8 cellular contexts compared by ENCODE assay signal in the genomic region with DNA sequence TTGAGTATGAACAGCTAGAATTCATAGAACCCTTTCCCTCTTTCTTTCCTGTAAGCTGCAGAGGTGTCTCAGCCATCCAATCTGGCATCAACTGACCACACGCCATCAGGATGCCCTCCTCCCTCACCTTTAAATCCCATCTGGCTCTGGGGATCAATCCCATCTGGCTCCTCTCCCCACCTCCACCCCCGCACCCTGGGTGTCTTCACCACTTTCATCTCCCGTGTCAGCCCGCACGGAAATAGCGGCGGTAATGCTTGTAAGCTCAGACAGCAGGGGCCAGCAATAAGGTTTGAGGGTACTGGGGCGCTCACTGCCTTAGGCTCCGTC. TPM values are rescaled to one million over a fixed set of nuclear protein-coding genes. Genes with fewer than 3 reads are reported as not detected.
DNase-seq lines count a peak whose midpoint lies in the region; ATAC-seq, FAIRE-seq and TF ChIP-seq lines count a peak whose summit lies in the region.

No MANE protein-coding gene starts in this region.

- H3K79me1 ChIP-seq in mesendoderm (ENCODE audit: low read length), result peaks cover 2% of the 10 kb centered on the region

- H2AFZ ChIP-seq in KMS-11 (ENCODE audit: low read depth) (peak overlapping the region; percentile 64), GM12878 (ENCODE audit: control insufficient read depth, low read depth, low read length) (peak overlapping the region; percentile 59)

- H3K27ac ChIP-seq in BLaER1 treated with 17β-estradiol and CSF1 and Interleukin-3, amounts not matched to agents 10 nM and 100 nM, result peak overlapping the region in 9 of 11 experiments; percentile 69 to 88 (median 80); a peak in 18 of 22 replicates
- H3K27ac ChIP-seq in KMS-11 (peak overlapping the region; percentile 56; the same call in 1 of the 2 replicates), GM12878 (ENCODE audit: control insufficient read depth, insufficient read depth) (peak overlapping the region; percentile 77), mesendoderm (ENCODE audit: low read depth, low read length) (no peak overlapping the region)

- H3K9me3 ChIP-seq in BLaER1 treated with 17β-estradiol and CSF1 and Interleukin-3, amounts not matched to agents 10 nM and 100 nM (replicated peaks in 1 of 11), result no peaks in the 10 kb centered on the region
- H3K9me3 ChIP-seq in GM12878 (replicated peaks; ENCODE audit: control insufficient read depth, insufficient read depth, low read length), result no peaks in the 10 kb centered on the region

- intact Hi-C loops in GM12878 (cut with micrococcal nuclease; ENCODE audit: unreplicated experiment), result loop anchor here (2.0 kb wide), 2 partner anchors 24 to 76 kb away; a partner anchor contains a TSS

- peaks cover 0 to 35% (median 0%) of the 10 kb centered on the region in 11 experiments; a peak in 3 of 22 replicates for H4K20me1 ChIP-seq in BLaER1 treated with 17β-estradiol and CSF1 and Interleukin-3, amounts not matched to agents 10 nM and 100 nM
- H4K20me1 ChIP-seq in KMS-11 (ENCODE audit: insufficient read depth) (no peaks in the 10 kb centered on the region), GM12878 (ENCODE audit: control insufficient read depth, insufficient read depth) (0 out of 2 replicates have a peak, but pooled peaks cover 4% of the 10 kb centered on the region)

- in situ Hi-C loops in GM12878 (cut with MboI), result no loop called here

- H3K4me1 ChIP-seq in BLaER1 treated with 17β-estradiol and CSF1 and Interleukin-3, amounts not matched to agents 10 nM and 100 nM, result peaks cover 69 to 84% (median 81%) of the 10 kb centered on the region in 10 experiments
- H3K4me1 ChIP-seq in KMS-11 (ENCODE audit: low read depth, poor library complexity, severe bottlenecking) (peaks cover 22% of the 10 kb centered on the region), GM12878 (ENCODE audit: control insufficient read depth, insufficient read depth, low read length) (peaks cover 33% of the 10 kb centered on the region), mesendoderm (ENCODE audit: control insufficient read depth, low read depth, low read length) (peaks cover 5% of the 10 kb centered on the region)

- no peak for TF ChIP-seq RAD21 in GM12878 (IDR thresholded peaks at IDR 0.05; ENCODE audit: insufficient read depth, low read depth, low read length)

- H4K5ac ChIP-seq in mesendoderm (ENCODE audit: low read length), result no peak overlapping the region

- H3K79me2 ChIP-seq in KMS-11 (ENCODE audit: insufficient read depth, low read depth), result peaks cover 6% of the 10 kb centered on the region; the same call in 1 of the 2 replicates
- H3K79me2 ChIP-seq in GM12878 (ENCODE audit: control insufficient read depth, insufficient read depth, low read length), result peaks cover 45% of the 10 kb centered on the region
- peaks cover 2% of the 10 kb centered on the region for H3K79me2 ChIP-seq in mesendoderm (ENCODE audit: control insufficient read depth, insufficient read depth, low read length)

- SMC1A ChIA-PET in GM12878 (lab: Charles Lee; ENCODE audit: uncharacterized antibody, unreplicated experiment), result interaction anchor here (0.6 to 8.6 kb wide), 10 partner anchors 11 to 399 kb away, joined by 3 to 98 read pairs (median 6); a partner anchor contains a TSS

- no peak overlapping the region for H2BK5ac ChIP-seq in mesendoderm (ENCODE audit: low read length)

- POLR2A ChIA-PET in GM12878 (lab: Charles Lee), result interaction anchor here (0.5 to 9.0 kb wide), 23 partner anchors 10 to 1884 kb away, joined by 3 to 160 read pairs (median 4); a partner anchor contains a TSS

- peak overlapping the region; percentile 87 for H3K56ac ChIP-seq in mesendoderm (ENCODE audit: low read length)

- no peak overlapping the region for H3K18ac ChIP-seq in mesendoderm (ENCODE audit: low read length)

- BruUV-seq in GM12878 (replicated peaks; lab: Mats Ljungman, UMichigan), result no TSS peak

- TF ChIP-seq CTCF in KMS-11 (conservative IDR thresholded peaks at IDR 0.05; ENCODE audit: low read depth, low read length) (no peak), GM12878 (IDR thresholded peaks at IDR 0.05 in 2 of 3, conservative IDR thresholded peaks at IDR 0.05 in 1 of 3; ENCODE audit: control insufficient read depth in 2 of 3, extremely low read depth in 1 of 3, insufficient read depth in 1 of 3, low read depth in 3 of 3, low read length in 3 of 3) (no peak)

- no peak overlapping the region for H3K4ac ChIP-seq in mesendoderm (ENCODE audit: low read depth, low read length)

- 1% methylated on average over 9 of the region's 9 CpGs for WGBS in GM12878 (ENCODE audit: insufficient coverage, insufficient replicate concordance, low lambda C conversion rate, missing lambda C conversion rate)
- no CpG with 5 or more reads among the region's 9 CpGs for WGBS in mesendoderm (ENCODE audit: extremely low coverage, insufficient coverage, low lambda C conversion rate)

- H2AK5ac ChIP-seq in mesendoderm (ENCODE audit: low read length), result no peak overlapping the region

- H2BK120ac ChIP-seq in mesendoderm (ENCODE audit: low read depth, low read length), result no peak overlapping the region

- H4K8ac ChIP-seq in mesendoderm (ENCODE audit: low read depth, low read length), result no peak overlapping the region

- peaks cover 0 to 26% (median 9%) of the 10 kb centered on the region in 11 experiments; a peak in 9 of 22 replicates for H3K36me3 ChIP-seq in BLaER1 treated with 17β-estradiol and CSF1 and Interleukin-3, amounts not matched to agents 10 nM and 100 nM
- no peaks in the 10 kb centered on the region for H3K36me3 ChIP-seq in KMS-11 (ENCODE audit: insufficient read depth)
- H3K36me3 ChIP-seq in GM12878 (ENCODE audit: control insufficient read depth in 2 of 2, insufficient read depth in 2 of 2, low read length in 1 of 2), result peaks cover 12 to 17% of the 10 kb centered on the region in 2 experiments
- no peaks in the 10 kb centered on the region for H3K36me3 ChIP-seq in mesendoderm (ENCODE audit: control insufficient read depth, insufficient read depth, low read length)

- TF ChIP-seq EP300 in GM12878 (IDR thresholded peaks at IDR 0.05; ENCODE audit: borderline replicate concordance in 1 of 2, control insufficient read depth in 1 of 2, low read depth in 2 of 2, low read length in 2 of 2), result no peak

- H3K4me3 ChIP-seq in BLaER1 treated with 17β-estradiol and CSF1 and Interleukin-3, amounts not matched to agents 10 nM and 100 nM, result peak overlapping the region; percentile 59 to 78 (median 66)
- peak overlapping the region; percentile 80 for H3K4me3 ChIP-seq in KMS-11 (IDR thresholded peaks at IDR 0.05; ENCODE audit: insufficient read depth, low read depth, low read length)
- peak overlapping the region; percentile 86 for H3K4me3 ChIP-seq in GM12878
- peak overlapping the region; percentile 1 for H3K4me3 ChIP-seq in mesendoderm (ENCODE audit: low read length)

- FAIRE-seq in GM12878 (lab: Jason Lieb, UNC), result no peak

- DNase-seq in GM12878 (ENCODE audit: low read depth, low spot score) (no peak), mesendoderm (no peak), NCI-H187 (lab: John Stamatoyannopoulos, UW) (no peak), germinal center (ENCODE audit: low spot score) (no peak), dermis blood vessel endothelial cell (no peak)

- TF ChIP-seq POLR2A in GM12878 (IDR thresholded peaks at IDR 0.05; ENCODE audit: low read depth, low read length), result no peak

- RAD21 ChIA-PET in GM12878 (lab: Charles Lee; ENCODE audit: unreplicated experiment), result interaction anchor here (1.1 to 5.1 kb wide), 5 partner anchors 9 to 82 kb away, joined by 3 to 53 read pairs (median 6); a partner anchor contains a TSS

- no peak overlapping the region for H3K23ac ChIP-seq in mesendoderm (ENCODE audit: low read length)

- H3K4me2 ChIP-seq in BLaER1 treated with 17β-estradiol and CSF1 and Interleukin-3, amounts not matched to agents 10 nM and 100 nM, result peak overlapping the region; percentile 91 to 100 (median 99)
- H3K4me2 ChIP-seq in KMS-11 (peak overlapping the region; percentile 85), GM12878 (ENCODE audit: control insufficient read depth, insufficient read depth) (peak overlapping the region; percentile 92), mesendoderm (ENCODE audit: low read length) (peak overlapping the region; percentile 67)

- H3K9ac ChIP-seq in BLaER1 treated with 17β-estradiol and CSF1 and Interleukin-3, amounts not matched to agents 10 nM and 100 nM, result peak overlapping the region; percentile 66 to 81 (median 78)
- peak overlapping the region; percentile 77; the same call in 1 of the 2 replicates for H3K9ac ChIP-seq in KMS-11
- H3K9ac ChIP-seq in GM12878 (ENCODE audit: control insufficient read depth, insufficient read depth, low read length), result peak overlapping the region; percentile 86
- peak overlapping the region; percentile 75 for H3K9ac ChIP-seq in mesendoderm (ENCODE audit: low read length)

- H3K27me3 ChIP-seq in BLaER1 treated with 17β-estradiol and CSF1 and Interleukin-3, amounts not matched to agents 10 nM and 100 nM, result peaks cover 0 to 20% (median 14%) of the 10 kb centered on the region in 11 experiments; a peak in 10 of 22 replicates
- peaks cover 22% of the 10 kb centered on the region; the same call in 1 of the 2 replicates for H3K27me3 ChIP-seq in KMS-11 (ENCODE audit: insufficient read depth, low read depth)
- H3K27me3 ChIP-seq in GM12878 (replicated peaks in 1 of 2; ENCODE audit: control insufficient read depth in 2 of 2, insufficient read depth in 2 of 2, low read length in 1 of 2), result no peaks in the 10 kb centered on the region
- peaks cover 16% of the 10 kb centered on the region for H3K27me3 ChIP-seq in mesendoderm (ENCODE audit: insufficient read depth, low read length, poor library complexity)

- no peak overlapping the region for H2BK15ac ChIP-seq in mesendoderm (replicated peaks; ENCODE audit: low read depth)

- ATAC-seq in GM12878, result no peak; the same call in 2 of the 3 replicates
- no peak for ATAC-seq in HG02981 (IDR thresholded peaks at IDR 0.05; ENCODE audit: unreplicated experiment)

- CTCF ChIA-PET in GM12878 (lab: Yijun Ruan, JAX), result interaction anchor here (0.6 to 6.1 kb wide), 8 partner anchors 9 to 983 kb away, joined by 3 to 65 read pairs (median 4); a partner anchor contains a TSS

RNA-seq across cellular contexts. Expression of a gene that starts 0.5 kb away (rescaled TPM):
- not detected in 2 replicates for total RNA-seq in GM12878 (2013; cell fraction: nucleolus; rRNA removed)
- not detected in 2 replicates for total RNA-seq in GM12878 (2014; rRNA removed)
- total RNA-seq in GM12878 (2014; rRNA removed; fragmentation: Illumina TruSeq; extraction: Trizol), result not detected in 2 replicates
- total RNA-seq in GM12878 (2021), result not detected in 2 replicates
- polyA plus RNA-seq in GM12878 (2011; ENCODE audit: low read depth), result not detected
- polyA plus RNA-seq in GM12878 (2011; rRNA removed), result 0.07 TPM in 1 of 2 replicates, not detected in the other
- 0.07 TPM in 1 of 2 replicates, not detected in the other for polyA plus RNA-seq in GM12878 (2011; cell fraction: cytosol; rRNA removed)
- not detected in 2 replicates for polyA plus RNA-seq in GM12878 (2011; cell fraction: nucleus; rRNA removed)
- polyA plus RNA-seq in GM12878 (2012), result 0.20 TPM in 1 of 2 replicates, not detected in the other
- not detected in 2 replicates for polyA plus RNA-seq in GM12878 (2014; fragmentation: Illumina TruSeq; extraction: Trizol)
- not detected for polyA plus RNA-seq in GM12878 (2014; fragmentation: Nextera tagmentation; extraction: Ambion mirVana)
- not detected in 2 replicates for polyA plus RNA-seq in GM12878 (2014; rRNA removed)
- not detected for polyA plus RNA-seq in GM12878 (2016; fragmentation: Nextera tagmentation; extraction: Ambion mirVana)
- 0.26 TPM in 1 of 2 replicates, not detected in the other for polyA minus RNA-seq in GM12878 (2011; rRNA and poly(A)+ RNA removed)
- polyA minus RNA-seq in GM12878 (2011; cell fraction: cytosol; rRNA and poly(A)+ RNA removed), result not detected in 2 replicates
- not detected in 2 replicates for polyA minus RNA-seq in GM12878 (2011; cell fraction: nucleus; rRNA and poly(A)+ RNA removed)
- polyA plus RNA-seq in mesendoderm (2013, experiment 1 of 2), result 0.06 TPM
- polyA plus RNA-seq in mesendoderm (2013, experiment 2 of 2), result 0.03 TPM
- 0.09 TPM in 1 of 2 replicates, not detected in the other for total RNA-seq in dermis blood vessel endothelial cell

RNA-seq across cellular contexts. Expression of a gene that starts 1.2 kb away (rescaled TPM):
- 33.4 and 45.6 TPM in 2 replicates for total RNA-seq in GM12878 (2013; cell fraction: nucleolus; rRNA removed)
- total RNA-seq in GM12878 (2014; rRNA removed) (126 and 130 TPM in 2 replicates), GM12878 (2014; rRNA removed; fragmentation: Illumina TruSeq; extraction: Trizol) (81.9 and 89.4 TPM in 2 replicates), GM12878 (2021) (117 and 142 TPM in 2 replicates), dermis blood vessel endothelial cell (19.9 and 23.0 TPM in 2 replicates)
- polyA plus RNA-seq in GM12878 (2011; ENCODE audit: low read depth), result 64.8 TPM
- polyA plus RNA-seq in GM12878 (2011; rRNA removed) (85.4 and 270 TPM in 2 replicates), GM12878 (2014; fragmentation: Illumina TruSeq; extraction: Trizol) (308 and 325 TPM in 2 replicates), GM12878 (2014; fragmentation: Nextera tagmentation; extraction: Ambion mirVana) (10 to 100 TPM; 58.2 to 88.6 TPM), GM12878 (2014; rRNA removed) (118 and 122 TPM in 2 replicates), GM12878 (2016; fragmentation: Nextera tagmentation; extraction: Ambion mirVana) (100 to 1,000 TPM; 229 to 254 TPM)
- polyA plus RNA-seq in GM12878 (2011; cell fraction: cytosol; rRNA removed), result 383 and 456 TPM in 2 replicates
- 369 and 394 TPM in 2 replicates for polyA plus RNA-seq in GM12878 (2011; cell fraction: nucleus; rRNA removed)
- 102 and 109 TPM in 2 replicates for polyA plus RNA-seq in GM12878 (2012)
- 81.9 and 101 TPM in 2 replicates for polyA minus RNA-seq in GM12878 (2011; rRNA and poly(A)+ RNA removed)
- polyA minus RNA-seq in GM12878 (2011; cell fraction: cytosol; rRNA and poly(A)+ RNA removed), result 32.6 and 48.3 TPM in 2 replicates
- 54.6 and 92.9 TPM in 2 replicates for polyA minus RNA-seq in GM12878 (2011; cell fraction: nucleus; rRNA and poly(A)+ RNA removed)
- 126 TPM for polyA plus RNA-seq in mesendoderm (2013, experiment 1 of 2)
- 132 TPM for polyA plus RNA-seq in mesendoderm (2013, experiment 2 of 2)

RNA-seq across cellular contexts. Expression of a gene that starts 7.3 kb away (rescaled TPM):
- 30.5 and 39.4 TPM in 2 replicates for total RNA-seq in GM12878 (2013; cell fraction: nucleolus; rRNA removed)
- 11.0 and 13.6 TPM in 2 replicates for total RNA-seq in GM12878 (2014; rRNA removed)
- 24.9 and 26.5 TPM in 2 replicates for total RNA-seq in GM12878 (2014; rRNA removed; fragmentation: Illumina TruSeq; extraction: Trizol)
- total RNA-seq in GM12878 (2021), result 28.8 and 33.9 TPM in 2 replicates
- 21.0 TPM for polyA plus RNA-seq in GM12878 (2011; ENCODE audit: low read depth)
- 30.1 and 50.1 TPM in 2 replicates for polyA plus RNA-seq in GM12878 (2011; rRNA removed)
- polyA plus RNA-seq in GM12878 (2011; cell fraction: cytosol; rRNA removed), result 75.5 and 87.5 TPM in 2 replicates
- polyA plus RNA-seq in GM12878 (2011; cell fraction: nucleus; rRNA removed), result 62.6 and 84.5 TPM in 2 replicates
- polyA plus RNA-seq in GM12878 (2012), result 25.4 and 31.7 TPM in 2 replicates
- polyA plus RNA-seq in GM12878 (2014; fragmentation: Illumina TruSeq; extraction: Trizol), result 23.0 and 45.6 TPM in 2 replicates
- polyA plus RNA-seq in GM12878 (2014; fragmentation: Nextera tagmentation; extraction: Ambion mirVana), result 1 to 10 TPM; 8.4 to 9.0 TPM
- polyA plus RNA-seq in GM12878 (2014; rRNA removed), result 30.8 and 31.2 TPM in 2 replicates
- polyA plus RNA-seq in GM12878 (2016; fragmentation: Nextera tagmentation; extraction: Ambion mirVana), result 1 to 10 TPM; 4.3 to 5.9 TPM
- polyA minus RNA-seq in GM12878 (2011; rRNA and poly(A)+ RNA removed), result 46.5 and 53.0 TPM in 2 replicates
- 11.4 and 14.6 TPM in 2 replicates for polyA minus RNA-seq in GM12878 (2011; cell fraction: cytosol; rRNA and poly(A)+ RNA removed)
- 36.4 and 44.8 TPM in 2 replicates for polyA minus RNA-seq in GM12878 (2011; cell fraction: nucleus; rRNA and poly(A)+ RNA removed)
- polyA plus RNA-seq in mesendoderm (2013, experiment 1 of 2), result 9.0 TPM
- 8.8 TPM for polyA plus RNA-seq in mesendoderm (2013, experiment 2 of 2)
- 24.3 and 24.7 TPM in 2 replicates for total RNA-seq in dermis blood vessel endothelial cell

RNA-seq across cellular contexts. Expression of a gene that starts 7.3 kb away (rescaled TPM):
- total RNA-seq in GM12878 (2013; cell fraction: nucleolus; rRNA removed), result 7.4 and 8.8 TPM in 2 replicates
- total RNA-seq in GM12878 (2014; rRNA removed) (3.7 and 5.1 TPM in 2 replicates), GM12878 (2014; rRNA removed; fragmentation: Illumina TruSeq; extraction: Trizol) (2.1 and 3.3 TPM in 2 replicates), GM12878 (2021) (2.8 and 4.5 TPM in 2 replicates), dermis blood vessel endothelial cell (5.7 and 6.5 TPM in 2 replicates)
- 1.9 TPM for polyA plus RNA-seq in GM12878 (2011; ENCODE audit: low read depth)
- polyA plus RNA-seq in GM12878 (2011; rRNA removed) (2.8 and 3.4 TPM in 2 replicates), GM12878 (2014; fragmentation: Illumina TruSeq; extraction: Trizol) (3.5 and 5.5 TPM in 2 replicates), GM12878 (2014; fragmentation: Nextera tagmentation; extraction: Ambion mirVana) (1 to 10 TPM in 1 of 2 experiments, under 1 TPM in 1; 0.29 to 1.0 TPM), GM12878 (2014; rRNA removed) (4.5 and 4.6 TPM in 2 replicates), GM12878 (2016; fragmentation: Nextera tagmentation; extraction: Ambion mirVana) (1 to 10 TPM; 1.3 to 2.6 TPM)
- 3.8 and 3.9 TPM in 2 replicates for polyA plus RNA-seq in GM12878 (2011; cell fraction: cytosol; rRNA removed)
- 5.5 and 5.6 TPM in 2 replicates for polyA plus RNA-seq in GM12878 (2011; cell fraction: nucleus; rRNA removed)
- polyA plus RNA-seq in GM12878 (2012), result 2.0 and 2.3 TPM in 2 replicates
- 3.3 and 3.9 TPM in 2 replicates for polyA minus RNA-seq in GM12878 (2011; rRNA and poly(A)+ RNA removed)
- polyA minus RNA-seq in GM12878 (2011; cell fraction: cytosol; rRNA and poly(A)+ RNA removed), result 2.8 TPM in 1 of 2 replicates, not detected in the other
- polyA minus RNA-seq in GM12878 (2011; cell fraction: nucleus; rRNA and poly(A)+ RNA removed), result 3.7 and 4.4 TPM in 2 replicates
- 1.7 TPM for polyA plus RNA-seq in mesendoderm (2013, experiment 1 of 2)
- polyA plus RNA-seq in mesendoderm (2013, experiment 2 of 2), result 1.2 TPM

RNA-seq across cellular contexts. Expression of a gene that starts 22.9 kb away (rescaled TPM):
- total RNA-seq in GM12878 (2013; cell fraction: nucleolus; rRNA removed), result 438 and 460 TPM in 2 replicates
- total RNA-seq in GM12878 (2014; rRNA removed) (34.2 and 40.6 TPM in 2 replicates), GM12878 (2014; rRNA removed; fragmentation: Illumina TruSeq; extraction: Trizol) (20.3 TPM in 2 replicates), GM12878 (2021) (35.3 and 39.2 TPM in 2 replicates), dermis blood vessel endothelial cell (17.7 and 29.6 TPM in 2 replicates)
- polyA plus RNA-seq in GM12878 (2011; ENCODE audit: low read depth), result 34.5 TPM
- polyA plus RNA-seq in GM12878 (2011; rRNA removed) (102 and 104 TPM in 2 replicates), GM12878 (2014; fragmentation: Illumina TruSeq; extraction: Trizol) (17.8 and 23.6 TPM in 2 replicates), GM12878 (2014; fragmentation: Nextera tagmentation; extraction: Ambion mirVana) (1 to 10 TPM; 3.1 to 5.0 TPM), GM12878 (2014; rRNA removed) (48.1 and 49.5 TPM in 2 replicates), GM12878 (2016; fragmentation: Nextera tagmentation; extraction: Ambion mirVana) (10 to 100 TPM; 35.8 to 36.6 TPM)
- 59.3 and 61.2 TPM in 2 replicates for polyA plus RNA-seq in GM12878 (2011; cell fraction: cytosol; rRNA removed)
- polyA plus RNA-seq in GM12878 (2011; cell fraction: nucleus; rRNA removed), result 590 and 828 TPM in 2 replicates
- polyA plus RNA-seq in GM12878 (2012), result 59.1 and 92.4 TPM in 2 replicates
- 65.4 and 72.9 TPM in 2 replicates for polyA minus RNA-seq in GM12878 (2011; rRNA and poly(A)+ RNA removed)
- 22.0 and 24.3 TPM in 2 replicates for polyA minus RNA-seq in GM12878 (2011; cell fraction: cytosol; rRNA and poly(A)+ RNA removed)
- polyA minus RNA-seq in GM12878 (2011; cell fraction: nucleus; rRNA and poly(A)+ RNA removed), result 177 and 185 TPM in 2 replicates
- polyA plus RNA-seq in mesendoderm (2013, experiment 1 of 2), result 19.4 TPM
- polyA plus RNA-seq in mesendoderm (2013, experiment 2 of 2), result 19.2 TPM

Comparison
In these comparisons a context has a peak if more than half of its experiments do, and no peak if none do; other contexts are left out.
1. H3K4me3 ChIP-seq: peak in every context shown above with its lines; median percentile 86 in GM12878; 80 in KMS-11; 66 in BLaER1 treated with 17β-estradiol and CSF1 and Interleukin-3, amounts not matched to agents 10 nM and 100 nM; 1 in mesendoderm.